In genomic region chr3:151305778-151306157, GRCh38 we compare ENCODE assay signal across 12 cellular contexts. TPM values are rescaled to one million over a fixed set of nuclear protein-coding genes. Genes with fewer than 3 reads are reported as not detected.
DNase-seq lines count a peak whose midpoint lies in the region; ATAC-seq, FAIRE-seq and TF ChIP-seq lines count a peak whose summit lies in the region.
"Had no signal": no experiment of that assay in that cellular context is flagged by ENCODE, and none has a peak within 500 bp of the region (broad histone marks: within the 10 kb centered on the region; RNA-seq: fewer than 3 reads in every experiment).

No MANE protein-coding gene starts in this region.

- H2BK20ac ChIP-seq in IMR-90 (ENCODE audit: low read depth, low read length), result peak overlapping the region; percentile 79

- no peak overlapping the region for H3K23ac ChIP-seq in IMR-90 (ENCODE audit: low read depth, low read length)

- no peak for DNase-seq in Calu3
- DNase-seq in IMR-90, result peak; percentile 41
- peak; percentile 64 for DNase-seq in bronchial epithelial cell (ENCODE audit: low read depth)
- no peak for DNase-seq in osteocyte (ENCODE audit: extremely low spot score, unreplicated experiment)
- DNase-seq in ecto neural progenitor cell (ENCODE audit: low spot score), result no peak
- no peak for DNase-seq in SW480 (ENCODE audit: low spot score)
- DNase-seq in NCI-H1048 (lab: John Stamatoyannopoulos, UW), result no peak
- DNase-seq: Kasumi-1, NCI-H2081 treated with DMSO at 0.1 percent for 48 hours, retina had no signal

- no peaks in the 10 kb centered on the region for H3K36me3 Mint-ChIP-seq in Calu3 (ENCODE audit: insufficient read depth, unreplicated experiment)
- H3K36me3 Mint-ChIP-seq in osteocyte (ENCODE audit: unreplicated experiment), result no peaks in the 10 kb centered on the region

- H3K18ac ChIP-seq in IMR-90 (ENCODE audit: low read depth, low read length), result peak overlapping the region; percentile 71

- TF ChIP-seq CTCF in Calu3 (IDR thresholded peaks at IDR 0.05; ENCODE audit: unreplicated experiment) (no peak), IMR-90 (conservative IDR thresholded peaks at IDR 0.05; ENCODE audit: low read depth, low read length) (no peak), bronchial epithelial cell (IDR thresholded peaks at IDR 0.05; ENCODE audit: insufficient read depth, low read length, severe bottlenecking) (no peak), osteocyte (IDR thresholded peaks at IDR 0.05) (no peak)

- peak overlapping the region; percentile 57 for H2BK5ac ChIP-seq in IMR-90 (ENCODE audit: low read depth, low read length, poor library complexity, severe bottlenecking)

- no peak overlapping the region for H2AK9ac ChIP-seq in IMR-90 (replicated peaks; ENCODE audit: low read depth, low read length, poor library complexity)

- no peaks in the 10 kb centered on the region for H4K20me1 ChIP-seq in IMR-90 (ENCODE audit: insufficient read depth, low read length)

- H2AFZ ChIP-seq in IMR-90 (replicated peaks; ENCODE audit: low read length, poor library complexity), result no peak overlapping the region

- H4K5ac ChIP-seq in IMR-90 (ENCODE audit: low read depth, low read length), result 0 out of 2 replicates have a peak overlapping the region, but pooled peaks have one; percentile 46

- H3K9me1 ChIP-seq in IMR-90 (ENCODE audit: insufficient read depth, low read length), result peaks cover 3% of the 10 kb centered on the region; the same call in 1 of the 2 replicates

- peak overlapping the region; percentile 62 for H3K4ac ChIP-seq in IMR-90 (ENCODE audit: low read depth, low read length)

- H2BK120ac ChIP-seq in IMR-90 (ENCODE audit: low read depth, low read length), result peak overlapping the region; percentile 83

- H3K27ac Mint-ChIP-seq in Calu3 (ENCODE audit: unreplicated experiment) (peak overlapping the region; percentile 91), osteocyte (ENCODE audit: unreplicated experiment) (peak overlapping the region; percentile 71)

- H3K9me3 Mint-ChIP-seq in Calu3 (ENCODE audit: low read depth, unreplicated experiment) (no peaks in the 10 kb centered on the region), osteocyte (ENCODE audit: unreplicated experiment) (no peaks in the 10 kb centered on the region)

- H3K27me3 Mint-ChIP-seq in Calu3 (ENCODE audit: unreplicated experiment) (no peaks in the 10 kb centered on the region), osteocyte (ENCODE audit: unreplicated experiment) (no peaks in the 10 kb centered on the region)

- no peaks in the 10 kb centered on the region for H3K27me3 ChIP-seq in IMR-90 (ENCODE audit: control insufficient read depth, insufficient read depth, low read length)
- H3K27me3 ChIP-seq in bronchial epithelial cell (ENCODE audit: control insufficient read depth, insufficient read depth, low read length), result no peaks in the 10 kb centered on the region
- H3K27me3 ChIP-seq: gastrocnemius medialis had no signal

- H2AK5ac ChIP-seq in IMR-90 (ENCODE audit: low read depth, low read length), result peak overlapping the region; percentile 37; the same call in 1 of the 2 replicates

- H3K9ac ChIP-seq in IMR-90 (ENCODE audit: low read depth, low read length), result no peak overlapping the region

- no peak for TF ChIP-seq RAD21 in IMR-90 (IDR thresholded peaks at IDR 0.05; ENCODE audit: low read length)

- intact Hi-C loops in Calu3 (cut with micrococcal nuclease; ENCODE audit: unreplicated experiment) (loop anchor here (1.0 to 5.0 kb wide), 2 partner anchors 22 to 532 kb away; no protein-coding TSS in a partner anchor), IMR-90 (cut with micrococcal nuclease) (no loop called here)

- TF ChIP-seq POLR2A in IMR-90 (IDR thresholded peaks at IDR 0.05; ENCODE audit: low read depth, low read length), result no peak

- peak overlapping the region; percentile 1; the same call in 1 of the 2 replicates for H3K56ac ChIP-seq in IMR-90 (ENCODE audit: extremely low read depth, insufficient read depth, low read length)

- FAIRE-seq in bronchial epithelial cell (lab: Jason Lieb, UNC), result no peak

- peaks cover 13% of the 10 kb centered on the region for H3K4me1 ChIP-seq in IMR-90 (ENCODE audit: control insufficient read depth, insufficient read depth, low read length)
- H3K4me1 ChIP-seq: gastrocnemius medialis had no signal

- H3K4me3 Mint-ChIP-seq in Calu3 (ENCODE audit: low read depth, unreplicated experiment) (peak overlapping the region; percentile 50), osteocyte (ENCODE audit: unreplicated experiment) (no peak overlapping the region)

- peak overlapping the region; percentile 44; the same call in 1 of the 2 replicates for H3K27ac ChIP-seq in IMR-90 (ENCODE audit: insufficient read depth, low read length)
- H3K27ac ChIP-seq: gastrocnemius medialis had no signal

- dilution Hi-C loops in IMR-90 (cut with HindIII; ENCODE audit: low sequenced_read_pairs, unreplicated experiment), result no loop called here

- CTCF ChIA-PET in Calu3 (lab: Charles Lee) (interaction anchor here (0.5 to 2.4 kb wide), 6 partner anchors 11 to 1898 kb away, joined by 3 to 27 read pairs (median 5); partner anchors contain the start of gene GPR87), IMR-90 (lab: Yijun Ruan, JAX) (no interaction called here)

- H3K4me3 ChIP-seq in IMR-90 (ENCODE audit: insufficient read depth, low read depth, low read length), result no peak overlapping the region
- no peak overlapping the region for H3K4me3 ChIP-seq in bronchial epithelial cell (ENCODE audit: low read depth, low read length)
- H3K4me3 ChIP-seq: gastrocnemius medialis had no signal

- peak overlapping the region; percentile 41; the same call in 1 of the 2 replicates for H4K91ac ChIP-seq in IMR-90 (ENCODE audit: insufficient read depth, low read depth, low read length)

- H2BK15ac ChIP-seq in IMR-90 (ENCODE audit: low read depth, low read length), result peak overlapping the region; percentile 32; the same call in 1 of the 3 replicates

- H3K36me3 ChIP-seq in IMR-90 (ENCODE audit: control insufficient read depth, insufficient read depth, low read length) (no peaks in the 10 kb centered on the region), bronchial epithelial cell (ENCODE audit: control insufficient read depth, insufficient read depth, low read length) (peaks cover 4% of the 10 kb centered on the region)
- H3K36me3 ChIP-seq: gastrocnemius medialis had no signal

- H3K9me3 ChIP-seq in IMR-90 (ENCODE audit: control insufficient read depth, insufficient read depth, low read length), result no peaks in the 10 kb centered on the region
- H3K9me3 ChIP-seq: gastrocnemius medialis had no signal

- H4K8ac ChIP-seq in IMR-90 (ENCODE audit: low read depth in 2 of 2, low read length in 2 of 2), result peak overlapping the region; percentile 19 to 26; a peak in 2 of 4 replicates

- BruUV-seq in Calu3 (replicated peaks; lab: Mats Ljungman, UMichigan) (no TSS peak), IMR-90 (replicated peaks; lab: Mats Ljungman, UMichigan) (no TSS peak)

- in situ Hi-C loops in IMR-90 (cut with MboI; ENCODE audit: low sequenced_read_pairs), result no loop called here

- no CpG with 5 or more reads among the region's 4 CpGs for WGBS in IMR-90 (ENCODE audit: extremely low coverage in 2 of 2, insufficient read length in 1 of 2), 2 experiments

- H3K4me1 Mint-ChIP-seq in Calu3 (ENCODE audit: low read depth, unreplicated experiment) (peaks cover 53% of the 10 kb centered on the region), osteocyte (ENCODE audit: unreplicated experiment) (peaks cover 20% of the 10 kb centered on the region)

- no peak overlapping the region for H3K14ac ChIP-seq in IMR-90 (replicated peaks; ENCODE audit: low read depth, low read length)

- no peak for ATAC-seq in IMR-90 (ENCODE audit: low read depth)
- no peak for ATAC-seq in HG02623 (IDR thresholded peaks at IDR 0.05; ENCODE audit: unreplicated experiment)

- H3K79me1 ChIP-seq in IMR-90 (ENCODE audit: low read depth in 1 of 2, low read length in 2 of 2), result no peaks in the 10 kb centered on the region

- POLR2A ChIA-PET in IMR-90 (lab: Charles Lee; ENCODE audit: unreplicated experiment), result no interaction called here

- H3K4me2 ChIP-seq in IMR-90 (ENCODE audit: low read depth, low read length), result peak overlapping the region; percentile 65; the same call in 1 of the 2 replicates

TF ChIP-seq in IMR-90, 13 proteins besides CTCF, POLR2A, EP300 and RAD21:
- TF ChIP-seq MXI1 (IDR thresholded peaks at IDR 0.05; ENCODE audit: borderline replicate concordance, low read depth, low read length), result no peak
- no peak for TF ChIP-seq RCOR1 (IDR thresholded peaks at IDR 0.05; ENCODE audit: insufficient replicate concordance, low read length)
- no peak for TF ChIP-seq RFX5 (IDR thresholded peaks at IDR 0.05; ENCODE audit: low read depth, low read length)
- no peak for TF ChIP-seq MAFK (IDR thresholded peaks at IDR 0.05; ENCODE audit: low read depth, low read length)
- no peak for TF ChIP-seq NFE2L2 (IDR thresholded peaks at IDR 0.05; ENCODE audit: low read depth, low read length)
- no peak for TF ChIP-seq MAZ (IDR thresholded peaks at IDR 0.05; ENCODE audit: borderline replicate concordance, low read depth, low read length)

RNA-seq across cellular contexts. Expression of gene GPR87, which starts 10.9 kb away (rescaled TPM):
- 1.2 and 1.5 TPM in 2 replicates for total RNA-seq in Calu3 (2022)
- 0.28 and 0.36 TPM in 2 replicates for total RNA-seq in IMR-90 (2012; rRNA removed)
- 0.26 TPM in 2 replicates for polyA plus RNA-seq in IMR-90 (2012; rRNA removed)
- polyA plus RNA-seq in IMR-90 (2012; cell fraction: cytosol; rRNA removed), result 0.05 and 0.06 TPM in 2 replicates
- polyA plus RNA-seq in IMR-90 (2012; cell fraction: nucleus; rRNA removed; ENCODE audit: low replicate concordance), result 0.05 and 0.21 TPM in 2 replicates
- total RNA-seq in bronchial epithelial cell, result 56.9 and 64.5 TPM in 2 replicates
- not detected in 2 replicates for total RNA-seq in osteocyte
- total RNA-seq: gastrocnemius medialis had no signal

RNA-seq across cellular contexts. Expression of gene P2RY13, which starts 23.6 kb away (rescaled TPM):
- not detected in 2 replicates for total RNA-seq in Calu3 (2022)
- total RNA-seq in IMR-90 (2012; rRNA removed), result not detected in 2 replicates
- not detected in 2 replicates for polyA plus RNA-seq in IMR-90 (2012; rRNA removed)
- not detected in 2 replicates for polyA plus RNA-seq in IMR-90 (2012; cell fraction: cytosol; rRNA removed)
- not detected in 2 replicates for polyA plus RNA-seq in IMR-90 (2012; cell fraction: nucleus; rRNA removed; ENCODE audit: low replicate concordance)
- not detected in 2 replicates for total RNA-seq in bronchial epithelial cell
- not detected in 2 replicates for total RNA-seq in osteocyte

RNA-seq across cellular contexts. Expression of gene P2RY14, which starts 27.4 kb away (rescaled TPM):
- total RNA-seq in Calu3 (2022) (not detected in 2 replicates), IMR-90 (2012; rRNA removed) (not detected in 2 replicates), bronchial epithelial cell (under 0.01 TPM in 1 of 2 replicates, not detected in the other), osteocyte (not detected in 2 replicates)
- not detected in 2 replicates for polyA plus RNA-seq in IMR-90 (2012; rRNA removed)
- not detected in 2 replicates for polyA plus RNA-seq in IMR-90 (2012; cell fraction: cytosol; rRNA removed)
- polyA plus RNA-seq in IMR-90 (2012; cell fraction: nucleus; rRNA removed; ENCODE audit: low replicate concordance), result not detected in 2 replicates

Comparison
In these comparisons a context has a peak if more than half of its experiments do, and no peak if none do; other contexts are left out.
1. DNase-seq: peak in IMR-90 (single experiment) and bronchial epithelial cell (single experiment); none in Calu3 (single experiment), osteocyte (single experiment), ecto neural progenitor cell (single experiment), SW480 (single experiment) and NCI-H1048 (single experiment).
2. RNA of gene GPR87, which starts 10.9 kb away (total RNA-seq): 56.9 to 64.5 TPM in bronchial epithelial cell; 1.2 to 1.5 TPM in Calu3, 0.28 to 0.36 TPM in IMR-90 and not detected in osteocyte; every median in the first group is over 10 times any median in the second.